Comparison of ENCODE assay signal across 11 cellular contexts in the genomic region with DNA sequence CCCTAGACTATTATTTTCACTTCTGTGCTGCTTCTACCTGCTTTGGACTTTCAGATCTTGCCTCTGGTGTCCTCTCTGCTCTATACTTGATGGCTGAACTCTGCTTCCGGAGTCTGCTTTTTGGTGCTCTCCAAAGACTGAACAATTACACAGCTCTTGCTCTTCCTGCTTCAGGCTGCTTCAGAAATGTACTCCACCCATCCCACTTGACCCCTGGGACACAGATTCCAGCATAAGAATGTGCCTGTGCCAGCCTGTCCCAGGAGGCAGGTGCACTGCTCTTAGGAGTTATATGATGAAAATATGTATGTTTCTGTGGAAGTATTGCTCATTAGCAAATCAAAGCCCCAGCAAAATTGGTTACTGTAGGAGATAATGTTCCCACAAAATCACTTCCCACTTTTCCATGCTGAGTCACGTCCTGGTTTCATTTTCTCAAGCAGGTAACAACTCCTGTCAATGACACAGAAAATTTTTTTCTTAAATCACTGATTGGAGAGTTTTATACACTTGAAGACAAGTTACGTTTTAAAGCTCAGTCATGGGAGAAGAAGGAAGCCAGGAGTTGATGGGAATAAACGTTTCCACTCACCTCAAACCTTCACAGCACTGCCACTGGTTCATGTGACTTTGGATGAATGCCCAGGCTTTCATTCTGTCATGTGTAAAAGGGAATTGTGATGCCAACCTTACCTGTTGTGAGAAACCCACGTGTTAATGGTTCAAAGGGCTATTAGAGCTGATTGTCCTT.
DNase-seq lines count a peak whose midpoint lies in the region; ATAC-seq, FAIRE-seq and TF ChIP-seq lines count a peak whose summit lies in the region.
"Had no signal": no experiment of that assay in that cellular context is flagged by ENCODE, and none has a peak within 500 bp of the region (broad histone marks: within the 10 kb centered on the region; RNA-seq: fewer than 3 reads in every experiment).

No MANE protein-coding gene starts in this region.

- DNase-seq in Right ventricle myocardium superior (no peak), right atrium auricular region (ENCODE audit: low spot score) (no peak), PC-3 (peak; percentile 74), kidney (no peak), ureter (ENCODE audit: low spot score) (peak; percentile 50), NOMO-1 treated with DMSO at 0.1 percent for 48 hours (lab: John Stamatoyannopoulos, UW; ENCODE audit: unreplicated experiment) (no peak), AG20443 (ENCODE audit: low spot score) (no peak), cortex of kidney (lab: John Stamatoyannopoulos, UW) (no peak)
- DNase-seq: activated T-cell treated with anti-CD3 and anti-CD28 coated beads, Interleukin-2, amount 50 U/mL, for 4 hours; brain microvascular endothelial cell; spleen had no signal

- CTCF ChIA-PET in PC-3 (lab: Charles Lee), result no interaction called here

- no peak overlapping the region for H3K27ac ChIP-seq in right atrium auricular region
- peak overlapping the region; percentile 79 for H3K27ac ChIP-seq in PC-3 (ENCODE audit: low read length)
- H3K27ac ChIP-seq in kidney (ENCODE audit: low read depth in 2 of 2, low read length in 2 of 2), result peak overlapping the region; percentile 76 to 88
- H3K27ac ChIP-seq: brain microvascular endothelial cell, spleen had no signal

- peak overlapping the region; percentile 33 for H3K4me2 ChIP-seq in PC-3 (ENCODE audit: low read length)

- no peaks in the 10 kb centered on the region for H3K79me2 ChIP-seq in PC-3 (ENCODE audit: low read length)

- H3F3A ChIP-seq in PC-3 (ENCODE audit: low read length, unreplicated experiment), result no peaks in the 10 kb centered on the region

- BruUV-seq in PC-3 (replicated peaks; lab: Mats Ljungman, UMichigan), result no TSS peak

- no peaks in the 10 kb centered on the region for H4K20me1 ChIP-seq in PC-3 (ENCODE audit: low read length)

- peak; percentile 29 for ATAC-seq in Right ventricle myocardium superior (ENCODE audit: poor library complexity)
- peak; percentile 32 for ATAC-seq in PC-3
- ATAC-seq: activated T-cell treated with anti-CD3 and anti-CD28 coated beads, Interleukin-2, amount 50 U/mL, for 4 hours had no signal

- H3K27me3 ChIP-seq in right atrium auricular region (no peaks in the 10 kb centered on the region), PC-3 (ENCODE audit: low read length) (no peaks in the 10 kb centered on the region)
- H3K27me3 ChIP-seq: brain microvascular endothelial cell, spleen had no signal

- POLR2A ChIA-PET in PC-3 (lab: Charles Lee; ENCODE audit: unreplicated experiment), result interaction anchor here (0.7 kb wide), 1 partner anchor 188 kb away, joined by 9 read pairs; no protein-coding TSS in a partner anchor

- peaks cover 0 to 4% of the 10 kb centered on the region in 2 donors for H3K4me1 ChIP-seq in right atrium auricular region
- peaks cover 51% of the 10 kb centered on the region for H3K4me1 ChIP-seq in PC-3 (ENCODE audit: insufficient read depth, low read length)
- H3K4me1 ChIP-seq in kidney (ENCODE audit: control insufficient read depth in 1 of 2, insufficient read depth in 1 of 2, low read depth in 1 of 2, low read length in 2 of 2), result peaks cover 4 to 7% of the 10 kb centered on the region in 2 donors
- H3K4me1 ChIP-seq: spleen had no signal

- intact Hi-C loops in Right ventricle myocardium superior (cut with DNase I) (no loop called here), PC-3 (cut with micrococcal nuclease) (no loop called here), kidney (cut with DNase I) (no loop called here)

- H3K9me3 ChIP-seq in right atrium auricular region (no peaks in the 10 kb centered on the region), PC-3 (ENCODE audit: low read length) (no peaks in the 10 kb centered on the region), kidney (ENCODE audit: control insufficient read depth in 1 of 2, low read length in 2 of 2) (no peaks in the 10 kb centered on the region)
- H3K9me3 ChIP-seq: spleen had no signal

- peak overlapping the region; percentile 48 for H3K9ac ChIP-seq in PC-3 (ENCODE audit: low read length)
- peak overlapping the region in 1 of 2 donors; percentile 17 for H3K9ac ChIP-seq in kidney (ENCODE audit: low read length in 2 of 2)

- no peaks in the 10 kb centered on the region for H3K36me3 ChIP-seq in right atrium auricular region
- no peaks in the 10 kb centered on the region for H3K36me3 ChIP-seq in PC-3 (ENCODE audit: low read depth, low read length)
- no peaks in the 10 kb centered on the region for H3K36me3 ChIP-seq in kidney (ENCODE audit: control insufficient read depth in 1 of 2, insufficient read depth in 2 of 2, low read length in 2 of 2)
- H3K36me3 ChIP-seq: brain microvascular endothelial cell, spleen had no signal

- H3K9me2 ChIP-seq in PC-3 (replicated peaks; ENCODE audit: low read length), result no peaks in the 10 kb centered on the region

- H3K4me3 ChIP-seq in right atrium auricular region (no peak overlapping the region), PC-3 (ENCODE audit: low read length) (no peak overlapping the region), kidney (ENCODE audit: low read length in 2 of 2) (peak overlapping the region; percentile 20 to 32)
- H3K4me3 ChIP-seq: spleen had no signal

- peak overlapping the region; percentile 39 for H2AFZ ChIP-seq in PC-3 (ENCODE audit: low read length)

- TF ChIP-seq CTCF in right atrium auricular region (IDR thresholded peaks at IDR 0.05) (no peak), PC-3 (conservative IDR thresholded peaks at IDR 0.05; ENCODE audit: low read depth, low read length) (no peak), kidney (IDR thresholded peaks at IDR 0.05; ENCODE audit: borderline replicate concordance, extremely low read depth, insufficient read depth) (no peak)

- FAIRE-seq in kidney (lab: Jason Lieb, UNC), result peak; percentile 62

Comparison
In these comparisons a context has a peak if more than half of its experiments do, and no peak if none do; other contexts are left out.
1. DNase-seq: peak in PC-3 (single experiment) and ureter (single experiment); none in Right ventricle myocardium superior (single experiment), right atrium auricular region (single experiment), kidney (single experiment), NOMO-1 treated with DMSO at 0.1 percent for 48 hours (single experiment), AG20443 (single experiment) and cortex of kidney (single experiment).
2. H3K27ac ChIP-seq: peak in PC-3 (single experiment) and kidney (2 of 2); none in right atrium auricular region (0 of 2).
3. H3K4me3 ChIP-seq: peak in kidney (2 of 2); none in right atrium auricular region (0 of 2) and PC-3 (single experiment).